ENCODE assay signal across 8 cellular contexts in the genomic region with DNA sequence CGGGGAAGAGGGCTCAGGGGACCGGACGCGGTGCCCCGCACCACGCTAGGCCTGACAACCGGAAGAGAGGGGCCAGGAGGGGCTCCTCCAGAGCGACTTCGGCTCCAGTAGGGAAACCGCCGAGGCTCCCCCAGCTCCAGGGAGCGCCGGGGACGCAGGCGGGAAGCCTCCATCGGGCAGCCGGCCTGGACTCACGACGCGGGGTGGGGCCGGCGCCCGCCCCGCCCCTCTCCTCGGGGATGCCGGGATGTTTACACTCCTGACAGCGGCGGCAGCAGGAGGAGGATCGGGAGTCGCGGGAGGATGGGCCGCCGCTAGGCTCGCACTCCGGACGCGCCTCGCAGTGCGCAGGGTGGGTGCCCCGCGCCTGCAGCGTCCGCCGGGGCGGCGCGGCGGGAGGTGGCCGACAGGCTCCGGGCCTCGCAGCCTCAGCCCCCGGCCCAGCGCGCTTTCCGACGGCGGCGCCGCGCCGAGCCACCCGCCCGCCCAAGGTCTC. TPM values are rescaled to one million over a fixed set of nuclear protein-coding genes. Genes with fewer than 3 reads are reported as not detected.
DNase-seq lines count a peak whose midpoint lies in the region; ATAC-seq and TF ChIP-seq lines count a peak whose summit lies in the region.

NEK7 (plus strand) TSS at position 254 of the 496 bp plus-strand sequence. CDS start 75,583 bp downstream, outside the sequence.

- TF ChIP-seq CTCF in PC-3 (conservative IDR thresholded peaks at IDR 0.05; ENCODE audit: low read depth, low read length) (no peak), esophagus squamous epithelium (IDR thresholded peaks at IDR 0.05) (peak in 1 of 6 experiments; percentile 7)

- WGBS in esophagus squamous epithelium, 2 donors: 0% methylated on average over 7 to 9 of the region's 63 CpGs

- peaks cover 19 to 24% (median 22%) of the 10 kb centered on the region in 3 donors for H3K4me1 Mint-ChIP-seq in IgD-negative memory B cell
- H3K4me1 Mint-ChIP-seq in activated T-helper 1 cell treated with anti-CD3 and anti-CD28 coated beads, Interleukin-12 subunit alpha, Interleukin-12 subunit beta, Interleukin-2, Interleukin-4 antibody, amounts not matched to agents 30 ng/mL and 10 ng/mL and 1 ng/mL, durations not matched to agents 14 hours and 24 hours and 36 hours (ENCODE audit: low read depth): peaks cover 41% of the 10 kb centered on the region

- H3K9me2 ChIP-seq in PC-3 (replicated peaks; ENCODE audit: low read length): no peaks in the 10 kb centered on the region

- POLR2A ChIA-PET in PC-3 (lab: Charles Lee; ENCODE audit: unreplicated experiment): interaction anchor here (0.6 kb wide), 2 partner anchors 55 to 122 kb away, joined by 3 to 4 read pairs; no protein-coding TSS in a partner anchor

- peak within 1 kb of the TSS; percentile 96 to 99 (median 98) for H3K4me3 Mint-ChIP-seq in IgD-negative memory B cell
- peak within 1 kb of the TSS; percentile 97 for H3K4me3 Mint-ChIP-seq in activated T-helper 1 cell treated with anti-CD3 and anti-CD28 coated beads, Interleukin-12 subunit alpha, Interleukin-12 subunit beta, Interleukin-2, Interleukin-4 antibody, amounts not matched to agents 30 ng/mL and 10 ng/mL and 1 ng/mL, durations not matched to agents 14 hours and 24 hours and 36 hours

- CTCF ChIA-PET in PC-3 (lab: Charles Lee): no interaction called here

- H3K4me2 ChIP-seq in PC-3 (ENCODE audit: low read length): peak within 1 kb of the TSS; percentile 81

- H3K27ac ChIP-seq in PC-3 (ENCODE audit: low read length) (peak within 1 kb of the TSS; percentile 59), esophagus squamous epithelium (peak within 1 kb of the TSS; percentile 95 to 100 (median 98)), muscle layer of colon (ENCODE audit: low read depth, low read length) (peak within 1 kb of the TSS; percentile 96), stomach smooth muscle (ENCODE audit: low read length) (peak within 1 kb of the TSS; percentile 85)

- BruUV-seq in PC-3 (replicated peaks; lab: Mats Ljungman, UMichigan): no TSS peak

- ATAC-seq in GM21619 (IDR thresholded peaks at IDR 0.05; ENCODE audit: unreplicated experiment) (peak; percentile 42), PC-3 (peak; percentile 62)

- no peaks in the 10 kb centered on the region for H3F3A ChIP-seq in PC-3 (ENCODE audit: low read length, unreplicated experiment)

- H3K27ac Mint-ChIP-seq in IgD-negative memory B cell: peak within 1 kb of the TSS; percentile 94 to 96 (median 95)
- H3K27ac Mint-ChIP-seq in activated T-helper 1 cell treated with anti-CD3 and anti-CD28 coated beads, Interleukin-12 subunit alpha, Interleukin-12 subunit beta, Interleukin-2, Interleukin-4 antibody, amounts not matched to agents 30 ng/mL and 10 ng/mL and 1 ng/mL, durations not matched to agents 14 hours and 24 hours and 36 hours: peak within 1 kb of the TSS; percentile 96

- H3K27me3 ChIP-seq in PC-3 (ENCODE audit: low read length) (no peaks in the 10 kb centered on the region), esophagus squamous epithelium (no peaks in the 10 kb centered on the region), muscle layer of colon (ENCODE audit: control insufficient read depth in 1 of 2, insufficient read depth in 2 of 2, low read length in 2 of 2) (no peaks in the 10 kb centered on the region), stomach smooth muscle (ENCODE audit: control insufficient read depth in 1 of 2, insufficient read depth in 2 of 2, low read length in 2 of 2) (no peaks in the 10 kb centered on the region)

- H3K4me3 ChIP-seq in PC-3 (ENCODE audit: low read length) (peak within 1 kb of the TSS; percentile 81), esophagus squamous epithelium (peak within 1 kb of the TSS; percentile 75 to 89 (median 88)), muscle layer of colon (ENCODE audit: low read depth in 1 of 2, low read length in 2 of 2) (peak within 1 kb of the TSS; percentile 71 to 87), stomach smooth muscle (ENCODE audit: low read length in 2 of 2) (peak within 1 kb of the TSS; percentile 73 to 89)

- H3K36me3 Mint-ChIP-seq in IgD-negative memory B cell: peaks cover 1% of the 10 kb centered on the region
- H3K36me3 Mint-ChIP-seq in activated T-helper 1 cell treated with anti-CD3 and anti-CD28 coated beads, Interleukin-12 subunit alpha, Interleukin-12 subunit beta, Interleukin-2, Interleukin-4 antibody, amounts not matched to agents 30 ng/mL and 10 ng/mL and 1 ng/mL, durations not matched to agents 14 hours and 24 hours and 36 hours (ENCODE audit: low read depth): peaks cover 5% of the 10 kb centered on the region

- H3K27me3 Mint-ChIP-seq in IgD-negative memory B cell: peaks cover 3% of the 10 kb centered on the region
- H3K27me3 Mint-ChIP-seq in activated T-helper 1 cell treated with anti-CD3 and anti-CD28 coated beads, Interleukin-12 subunit alpha, Interleukin-12 subunit beta, Interleukin-2, Interleukin-4 antibody, amounts not matched to agents 30 ng/mL and 10 ng/mL and 1 ng/mL, durations not matched to agents 14 hours and 24 hours and 36 hours (ENCODE audit: insufficient read depth): no peaks in the 10 kb centered on the region

- H3K9me3 Mint-ChIP-seq in IgD-negative memory B cell: no peaks in the 10 kb centered on the region
- no peaks in the 10 kb centered on the region for H3K9me3 Mint-ChIP-seq in activated T-helper 1 cell treated with anti-CD3 and anti-CD28 coated beads, Interleukin-12 subunit alpha, Interleukin-12 subunit beta, Interleukin-2, Interleukin-4 antibody, amounts not matched to agents 30 ng/mL and 10 ng/mL and 1 ng/mL, durations not matched to agents 14 hours and 24 hours and 36 hours

- peaks cover 47% of the 10 kb centered on the region for H3K79me2 ChIP-seq in PC-3 (ENCODE audit: low read length)

- no peaks in the 10 kb centered on the region for H4K20me1 ChIP-seq in PC-3 (ENCODE audit: low read length)

- H3K9ac ChIP-seq in PC-3 (ENCODE audit: low read length) (peak within 1 kb of the TSS; percentile 76), muscle layer of colon (ENCODE audit: low read length) (peak within 1 kb of the TSS; percentile 94), stomach smooth muscle (ENCODE audit: low read length in 2 of 2) (peak within 1 kb of the TSS; percentile 81 to 92)

- TF ChIP-seq POLR2A in esophagus squamous epithelium (IDR thresholded peaks at IDR 0.05): peak in 3 of 4 donors; percentile 84 to 92 (median 89)

- H3K36me3 ChIP-seq in PC-3 (ENCODE audit: low read depth, low read length) (no peaks in the 10 kb centered on the region), esophagus squamous epithelium (no peaks in the 10 kb centered on the region), muscle layer of colon (ENCODE audit: insufficient read depth, low read length) (no peaks in the 10 kb centered on the region), stomach smooth muscle (ENCODE audit: control insufficient read depth in 2 of 2, insufficient read depth in 2 of 2, low read length in 2 of 2) (no peaks in the 10 kb centered on the region)

- H3K9me3 ChIP-seq in PC-3 (ENCODE audit: low read length): no peaks in the 10 kb centered on the region
- no peaks in the 10 kb centered on the region for H3K9me3 ChIP-seq in esophagus squamous epithelium
- H3K9me3 ChIP-seq in muscle layer of colon (ENCODE audit: low read length): no peaks in the 10 kb centered on the region
- no peaks in the 10 kb centered on the region for H3K9me3 ChIP-seq in stomach smooth muscle (ENCODE audit: control insufficient read depth in 2 of 2, low read length in 2 of 2)

- peak within 1 kb of the TSS; percentile 96 for H2AFZ ChIP-seq in PC-3 (ENCODE audit: low read length)

- H3K4me1 ChIP-seq in PC-3 (ENCODE audit: insufficient read depth, low read length): peaks cover 32% of the 10 kb centered on the region
- peaks cover 10 to 46% (median 11%) of the 10 kb centered on the region in 3 donors for H3K4me1 ChIP-seq in esophagus squamous epithelium
- peaks cover 25% of the 10 kb centered on the region for H3K4me1 ChIP-seq in muscle layer of colon (ENCODE audit: insufficient read depth, low read length)
- H3K4me1 ChIP-seq in stomach smooth muscle (ENCODE audit: control insufficient read depth, insufficient read depth, low read length): peaks cover 12% of the 10 kb centered on the region

- intact Hi-C loops in PC-3 (cut with micrococcal nuclease) (loop anchor here (2.0 to 5.0 kb wide), 7 partner anchors 68 to 531 kb away; partner anchors contain the start of genes DENND1B and LHX9), esophagus squamous epithelium (cut with DNase I) (no loop called here)
- intact Hi-C loops in activated T-helper 1 cell treated with anti-CD3 and anti-CD28 coated beads, Interleukin-12 subunit alpha, Interleukin-12 subunit beta, Interleukin-2, Interleukin-4 antibody, amounts not matched to agents 30 ng/mL and 10 ng/mL and 1 ng/mL, durations not matched to agents 14 hours and 24 hours and 36 hours (cut with micrococcal nuclease): loop anchor here (1.0 to 10.0 kb wide), 16 partner anchors 32 to 888 kb away; partner anchors contain the start of genes C1orf53, DENND1B and PTPRC

- DNase-seq in DMS53 (lab: John Stamatoyannopoulos, UW) (peak; percentile 93), PC-3 (peak; percentile 80), esophagus squamous epithelium (lab: John Stamatoyannopoulos, UW) (peak; percentile 39)
- DNase-seq in activated T-helper 1 cell treated with anti-CD3 and anti-CD28 coated beads, Interleukin-12 subunit alpha, Interleukin-12 subunit beta, Interleukin-2, Interleukin-4 antibody, amounts not matched to agents 30 ng/mL and 10 ng/mL and 1 ng/mL, durations not matched to agents 14 hours and 24 hours and 36 hours (ENCODE audit: low spot score): peak; percentile 65

RNA-seq across cellular contexts. Expression of gene NEK7, which starts in this region (rescaled TPM):
- 21.6 TPM for polyA plus RNA-seq in IgD-negative memory B cell
- total RNA-seq in PC-3 (2014; rRNA removed) (23.2 and 25.2 TPM in 2 replicates), esophagus squamous epithelium (10 to 100 TPM; 26.2 to 79.2 (median 52.4) TPM)
- total RNA-seq in activated T-helper 1 cell treated with anti-CD3 and anti-CD28 coated beads, Interleukin-12 subunit alpha, Interleukin-12 subunit beta, Interleukin-2, Interleukin-4 antibody, amounts not matched to agents 30 ng/mL and 10 ng/mL and 1 ng/mL, durations not matched to agents 14 hours and 24 hours and 36 hours: 69.3 and 71.8 TPM in 2 replicates

Comparison
In these comparisons a context has a peak if more than half of its experiments do, and no peak if none do; other contexts are left out.
1. Peak in every context shown above with its lines: DNase-seq, ATAC-seq, H3K4me3 ChIP-seq and H3K27ac ChIP-seq.
2. DNase-seq: peak in every context shown above with its lines; median percentile 93 in DMS53; 80 in PC-3; 65 in activated T-helper 1 cell treated with anti-CD3 and anti-CD28 coated beads, Interleukin-12 subunit alpha, Interleukin-12 subunit beta, Interleukin-2, Interleukin-4 antibody, amounts not matched to agents 30 ng/mL and 10 ng/mL and 1 ng/mL, durations not matched to agents 14 hours and 24 hours and 36 hours; 39 in esophagus squamous epithelium.